Comparison of ENCODE assay signal across 8 cellular contexts in genomic region chr11:102345923-102346322, GRCh38. TPM values are rescaled to one million over a fixed set of nuclear protein-coding genes. Genes with fewer than 3 reads are reported as not detected.
DNase-seq lines count a peak whose midpoint lies in the region; ATAC-seq and TF ChIP-seq lines count a peak whose summit lies in the region.

No MANE protein-coding gene starts in this region.

- no peaks in the 10 kb centered on the region for H3K27me3 Mint-ChIP-seq in CD4-positive, alpha-beta T cell
- H3K27me3 Mint-ChIP-seq in activated naive CD8-positive, alpha-beta T cell = no peaks in the 10 kb centered on the region

- peaks cover 40% of the 10 kb centered on the region for H3K36me3 Mint-ChIP-seq in CD4-positive, alpha-beta T cell (ENCODE audit: low read depth)
- H3K36me3 Mint-ChIP-seq in activated naive CD8-positive, alpha-beta T cell = peaks cover 5% of the 10 kb centered on the region

- no peak for TF ChIP-seq CTCF in CD4-positive, alpha-beta T cell (IDR thresholded peaks at IDR 0.05)

- DNase-seq in CD4-positive, alpha-beta T cell = no peak
- DNase-seq in HT-29 (ENCODE audit: low spot score) = peak; percentile 16
- peak; percentile 49 for DNase-seq in iris pigment epithelial cell (ENCODE audit: low read depth)
- DNase-seq in NCI-H1105 (lab: John Stamatoyannopoulos, UW) = no peak
- DNase-seq in NCI-H446 (lab: John Stamatoyannopoulos, UW) = no peak

- no peaks in the 10 kb centered on the region for H3K9me3 Mint-ChIP-seq in CD4-positive, alpha-beta T cell
- no peaks in the 10 kb centered on the region for H3K9me3 Mint-ChIP-seq in activated naive CD8-positive, alpha-beta T cell (ENCODE audit: low read depth)

- no peaks in the 10 kb centered on the region for H3K9me3 ChIP-seq in CD4-positive, alpha-beta T cell (ENCODE audit: control insufficient read depth, low read length)
- H3K9me3 ChIP-seq in stomach smooth muscle (ENCODE audit: control insufficient read depth in 2 of 2, low read length in 2 of 2) = no peaks in the 10 kb centered on the region

- H3K9ac ChIP-seq in stomach smooth muscle (ENCODE audit: low read length in 2 of 2) = peak overlapping the region in 1 of 2 donors; percentile 96

- peaks cover 10% of the 10 kb centered on the region for H3K4me1 ChIP-seq in stomach smooth muscle (ENCODE audit: control insufficient read depth, insufficient read depth, low read length)

- H3K27ac Mint-ChIP-seq in CD4-positive, alpha-beta T cell = peak overlapping the region; percentile 100
- H3K27ac Mint-ChIP-seq in activated naive CD8-positive, alpha-beta T cell = peak overlapping the region; percentile 99

- H3K4me1 Mint-ChIP-seq in CD4-positive, alpha-beta T cell (ENCODE audit: low read depth) = peaks cover 48% of the 10 kb centered on the region
- H3K4me1 Mint-ChIP-seq in activated naive CD8-positive, alpha-beta T cell (ENCODE audit: low read depth) = peaks cover 53% of the 10 kb centered on the region

- H3K27ac ChIP-seq in CD4-positive, alpha-beta T cell (ENCODE audit: low read depth, low read length) = peak overlapping the region; percentile 95
- peak overlapping the region; percentile 94 for H3K27ac ChIP-seq in stomach smooth muscle (ENCODE audit: low read length)

- intact Hi-C loops in CD4-positive, alpha-beta T cell (cut with DNase I, micrococcal nuclease) = loop anchor here (1.0 to 10.0 kb wide), 8 partner anchors 15 to 589 kb away; partner anchors contain the start of genes BIRC3 (in 1 of the 2) and TMEM123 (in 1 of the 2)

- H3K36me3 ChIP-seq in stomach smooth muscle (ENCODE audit: control insufficient read depth in 2 of 2, insufficient read depth in 2 of 2, low read length in 2 of 2) = peaks cover 0 to 6% of the 10 kb centered on the region in 2 donors

- peak overlapping the region; percentile 98 for H3K4me3 Mint-ChIP-seq in CD4-positive, alpha-beta T cell
- peak overlapping the region; percentile 95 for H3K4me3 Mint-ChIP-seq in activated naive CD8-positive, alpha-beta T cell

- ATAC-seq in CD4-positive, alpha-beta T cell (ENCODE audit: poor library complexity) = no peak
- no peak for ATAC-seq in activated CD4-positive, CD25-positive, alpha-beta regulatory T cell treated with anti-CD3 and anti-CD28 coated beads, Interleukin-2, amount 50 U/mL, for 24 hours

- CTCF ChIA-PET in CD4-positive, alpha-beta T cell (lab: Charles Lee) = interaction anchor here (1.0 to 3.0 kb wide), 5 partner anchors 11 to 52 kb away, joined by 3 to 15 read pairs (median 3); no protein-coding TSS in a partner anchor

- H3K4me3 ChIP-seq in stomach smooth muscle (ENCODE audit: low read length in 2 of 2) = peak overlapping the region; percentile 93 to 94

- no peaks in the 10 kb centered on the region for H3K27me3 ChIP-seq in CD4-positive, alpha-beta T cell (ENCODE audit: control insufficient read depth, insufficient read depth, low read length)
- H3K27me3 ChIP-seq in stomach smooth muscle (ENCODE audit: control insufficient read depth in 1 of 2, insufficient read depth in 2 of 2, low read length in 2 of 2) = no peaks in the 10 kb centered on the region

- POLR2A ChIA-PET in CD4-positive, alpha-beta T cell (lab: Charles Lee) = interaction anchor here (1.0 to 1.5 kb wide), 2 partner anchors 25 to 107 kb away, joined by 3 to 4 read pairs; partner anchors contain the start of gene TMEM123

RNA-seq across cellular contexts. Expression of gene BIRC2, which starts 1.1 kb away (rescaled TPM):
- 100 to 1,000 TPM; 107 to 109 TPM for total RNA-seq in CD4-positive, alpha-beta T cell
- 14.8 and 16.1 TPM in 2 replicates for total RNA-seq in HT-29 (2014; rRNA removed; shearing (Covaris generic))

RNA-seq across cellular contexts. Expression of gene BIRC3, which starts 28.6 kb away (rescaled TPM):
- 100 to 1,000 TPM; 115 to 124 TPM for total RNA-seq in CD4-positive, alpha-beta T cell
- 0.94 and 1.4 TPM in 2 replicates for total RNA-seq in HT-29 (2014; rRNA removed; shearing (Covaris generic))

Comparison
In these comparisons a context has a peak if more than half of its experiments do, and no peak if none do; other contexts are left out.
1. DNase-seq: peak in HT-29 (single experiment) and iris pigment epithelial cell (single experiment); none in CD4-positive, alpha-beta T cell (0 of 10), NCI-H1105 (single experiment) and NCI-H446 (0 of 2).
2. RNA of gene BIRC3, which starts 28.6 kb away (total RNA-seq): 115 to 124 TPM in CD4-positive, alpha-beta T cell; 0.94 to 1.4 TPM in HT-29; every median in the first group is over 10 times any median in the second.